In genomic region chr3:38114875-38115644, GRCh38 we compare ENCODE assay signal across 1 cellular context.
A peak's percentile ranks its signal among the peaks of the same experiment; 100 is the strongest.
TF ChIP-seq lines count a peak whose summit lies in the region.

No MANE protein-coding gene starts in this region.

TF ChIP-seq in K562, 482 proteins besides CTCF, POLR2A, EP300 and RAD21:
- TF ChIP-seq IRF9 (tag; IDR thresholded peaks at IDR 0.05) (no peak), ERF (CRISPR knock-in tag; IDR thresholded peaks at IDR 0.05) (0 out of 2 replicates have a peak, but pooled peaks have one; percentile 35)
